In the genomic region with DNA sequence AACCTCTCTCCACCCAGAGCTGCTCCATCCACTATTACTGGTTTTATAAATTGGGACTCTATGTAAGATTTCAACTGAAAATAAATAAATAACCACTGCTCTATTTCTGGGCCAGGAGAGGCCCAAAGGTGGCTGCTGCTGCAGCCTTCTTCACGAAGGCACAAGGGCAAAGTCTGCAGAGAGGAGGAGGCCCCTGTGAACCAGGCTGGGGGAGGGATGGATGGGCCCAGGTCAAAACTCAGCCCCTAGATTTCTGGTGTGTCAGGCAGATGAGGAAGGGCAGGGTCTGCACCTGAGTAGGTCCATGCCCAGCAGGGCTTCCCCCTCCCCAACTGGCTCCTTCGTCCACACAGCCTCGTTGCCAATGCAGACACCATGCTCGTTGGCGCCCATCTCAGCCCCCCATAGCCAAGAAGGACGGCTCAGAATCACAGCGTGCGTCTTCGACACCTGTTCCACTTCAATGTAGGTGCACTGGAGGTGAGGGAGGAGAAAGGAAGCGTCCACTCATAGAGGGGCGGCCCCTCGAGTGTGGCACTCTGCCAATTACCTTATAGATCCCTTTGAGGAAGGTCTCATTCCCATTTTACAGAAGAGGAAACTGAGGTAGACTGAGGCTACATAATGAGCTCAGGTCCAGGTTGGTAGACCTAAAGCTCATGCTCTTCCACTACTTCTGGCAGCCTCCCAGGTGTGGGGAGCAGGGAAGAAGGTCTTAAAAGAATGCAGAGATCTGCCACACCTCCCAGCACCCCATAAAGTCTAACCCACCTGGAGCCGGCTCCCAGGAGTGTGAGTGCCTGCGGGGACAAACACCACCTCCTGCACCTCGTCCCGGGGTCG, we compare ENCODE assay signal across 8 cellular contexts. TPM values are rescaled to one million over a fixed set of nuclear protein-coding genes. Genes with fewer than 3 reads are reported as not detected.
A peak's percentile ranks its signal among the peaks of the same experiment; 100 is the strongest.
DNase-seq lines count a peak whose midpoint lies in the region; ATAC-seq and TF ChIP-seq lines count a peak whose summit lies in the region.

No MANE protein-coding gene starts in this region.

- TF ChIP-seq CTCF in RWPE1 (conservative IDR thresholded peaks at IDR 0.05; ENCODE audit: low read depth) (no peak), fibroblast of mammary gland (conservative IDR thresholded peaks at IDR 0.05; ENCODE audit: control insufficient read depth, insufficient read depth, low read depth, low read length) (no peak), sigmoid colon (IDR thresholded peaks at IDR 0.05) (no peak)

- intact Hi-C loops in sigmoid colon (cut with DNase I), result loop anchor here (5.0 to 10.0 kb wide), 2 partner anchors 182 to 295 kb away; no protein-coding TSS in a partner anchor

- WGBS in sigmoid colon, 2 donors, result 42 to 51% methylated on average over 17 of the region's 17 CpGs

- peaks cover 0 to 34% (median 9%) of the 10 kb centered on the region in 4 donors for H3K36me3 ChIP-seq in sigmoid colon

- CTCF ChIA-PET in RWPE1 (lab: Yijun Ruan, JAX), result interaction anchor here (0.7 to 4.1 kb wide), 9 partner anchors 9 to 178 kb away, joined by 3 to 102 read pairs (median 7); a partner anchor contains a TSS

- peaks cover 0 to 22% (median 18%) of the 10 kb centered on the region in 4 donors for H3K4me1 ChIP-seq in sigmoid colon

- H3K27ac ChIP-seq in RWPE1, result peak overlapping the region; percentile 73
- H3K27ac ChIP-seq in sigmoid colon, result peak overlapping the region; percentile 63 to 80 (median 76)

- ATAC-seq in GM19351 (IDR thresholded peaks at IDR 0.05; ENCODE audit: unreplicated experiment), result peak; percentile 8
- ATAC-seq in GM18505 (IDR thresholded peaks at IDR 0.05; ENCODE audit: unreplicated experiment), result no peak

- TF ChIP-seq POLR2A in sigmoid colon (IDR thresholded peaks at IDR 0.05) (no peak), GM18505 (IDR thresholded peaks at IDR 0.05; ENCODE audit: borderline replicate concordance, extremely low read depth, insufficient read depth, insufficient read length) (no peak)

- POLR2A ChIA-PET in RWPE1 (lab: Yijun Ruan, JAX; ENCODE audit: low non-redundant PET), result interaction anchor here (1.0 to 1.9 kb wide), 2 partner anchors 55 to 57 kb away, joined by 3 to 9 read pairs; a partner anchor contains a TSS

- DNase-seq in RWPE1 (ENCODE audit: low spot score) (no peak), fibroblast of mammary gland (ENCODE audit: low read depth) (no peak), sigmoid colon (no peak), COLO668 (lab: John Stamatoyannopoulos, UW; ENCODE audit: unreplicated experiment) (no peak), globus pallidus (ENCODE audit: low spot score) (no peak), HK-2 (ENCODE audit: unreplicated experiment) (no peak)

- TF ChIP-seq EP300 in sigmoid colon (IDR thresholded peaks at IDR 0.05), result no peak

- H3K9me3 ChIP-seq in sigmoid colon, result no peaks in the 10 kb centered on the region

- peaks cover 0 to 2% (median under 1%) of the 10 kb centered on the region in 3 donors for H3K27me3 ChIP-seq in sigmoid colon

- H3K4me3 ChIP-seq in fibroblast of mammary gland (ENCODE audit: control insufficient read depth, low read depth, low read length) (peak overlapping the region; percentile 92), sigmoid colon (peak overlapping the region; percentile 71 to 91 (median 80))

RNA-seq across cellular contexts. Expression of a gene that starts 1.0 kb away (rescaled TPM):
- 10 to 100 TPM; 22.5 to 28.8 (median 23.4) TPM for total RNA-seq in sigmoid colon
- 10 to 100 TPM; 36.0 to 44.6 (median 42.6) TPM for polyA plus RNA-seq in sigmoid colon

RNA-seq across cellular contexts. Expression of a gene that starts 8.7 kb away (rescaled TPM):
- under 1 TPM in 2 of 4 donors, not detected in 2; 0.28 to 0.36 TPM for total RNA-seq in sigmoid colon
- under 1 TPM in 1 of 3 donors, not detected in 2; 0.48 TPM for polyA plus RNA-seq in sigmoid colon

RNA-seq across cellular contexts. Expression of a gene that starts 8.8 kb away (rescaled TPM):
- total RNA-seq in sigmoid colon, result 10 to 100 TPM; 54.8 to 58.8 (median 56.9) TPM
- 10 to 100 TPM; 38.8 to 49.4 (median 42.6) TPM for polyA plus RNA-seq in sigmoid colon

RNA-seq across cellular contexts. Expression of a gene that starts 10.8 kb away (rescaled TPM):
- total RNA-seq in sigmoid colon, result under 1 TPM in 1 of 4 donors, not detected in 3; 0.16 TPM
- polyA plus RNA-seq in sigmoid colon, result 10 to 100 TPM in 1 of 3 donors, 1 to 10 TPM in 2; 1.2 to 18.8 (median 3.5) TPM

RNA-seq across cellular contexts. Expression of a gene that starts 18.5 kb away (rescaled TPM):
- total RNA-seq in sigmoid colon, result 1 to 10 TPM; 2.9 to 7.8 (median 4.1) TPM
- polyA plus RNA-seq in sigmoid colon, result 10 to 100 TPM; 14.1 to 40.8 (median 16.2) TPM
